Comparison of ENCODE assay signal across 31 cellular contexts in genomic region chr3:108041253-108041652, GRCh38.
"Had no signal": no experiment of that assay in that cellular context is flagged by ENCODE, and none has a peak within 500 bp of the region (broad histone marks: within the 10 kb centered on the region; RNA-seq: fewer than 3 reads in every experiment).

No MANE protein-coding gene starts in this region.

- H3K4me1 ChIP-seq: ascending aorta, colonic mucosa, esophagus squamous epithelium, gastrocnemius medialis, uterus had no signal

- H2AFZ ChIP-seq: hepatocyte had no signal

- H3K4me2 ChIP-seq: hepatocyte had no signal

- H3K27me3 ChIP-seq: ascending aorta, cardiac muscle cell, colonic mucosa, esophagus squamous epithelium, gastrocnemius medialis, hepatocyte, uterus had no signal

- H3K27ac Mint-ChIP-seq: activated naive CD4-positive, alpha-beta T cell treated with anti-CD3 and anti-CD28 coated beads, Interleukin-2, amount 10 ng/mL, durations not matched to agents 7 days and 5 days; activated T-helper 1 cell treated with anti-CD3 and anti-CD28 coated beads, Interleukin-12 subunit alpha, Interleukin-12 subunit beta, Interleukin-2, Interleukin-4 antibody, amounts not matched to agents 30 ng/mL and 10 ng/mL and 1 ng/mL, durations not matched to agents 14 hours and 24 hours and 36 hours; brain; mesothelial cell of epicardium; type B pancreatic cell had no signal

- H3K27ac ChIP-seq: ascending aorta, cardiac muscle cell, colonic mucosa, epithelial cell of prostate, esophagus squamous epithelium, gastrocnemius medialis, hepatocyte, thoracic aorta, uterus, VCaP had no signal

- DNase-seq: activated CD4-positive, alpha-beta T cell treated with anti-CD3 and anti-CD28 coated beads for 48 hours; activated CD4-positive, alpha-beta T cell treated with anti-CD3 and anti-CD28 coated beads, Interleukin-2, amount 50 U/mL, for 48 hours; activated CD8-positive, alpha-beta memory T cell treated with anti-CD3 and anti-CD28 coated beads for 24 hours; activated effector memory CD4-positive, alpha-beta T cell treated with anti-CD3 and anti-CD28 coated beads, Interleukin-2, amount 50 U/mL, for 16 hours; activated naive CD4-positive, alpha-beta T cell treated with anti-CD3 and anti-CD28 coated beads, Interleukin-2, amount 10 ng/mL, durations not matched to agents 7 days and 5 days; cerebellar nuclear complex; colonic mucosa; effector CD8-positive, alpha-beta T cell; esophagus squamous epithelium; gastrocnemius medialis; islet precursor cell; left ventricle myocardium superior; naive thymus-derived CD4-positive, alpha-beta T cell; posterior cingulate gyrus; right cardiac atrium; stimulated activated CD4-positive, alpha-beta T cell treated with anti-CD3 and anti-CD28 coated beads, Interleukin-15, amount 100 ng/mL, for 24 hours; stimulated activated CD4-positive, alpha-beta T cell treated with anti-CD3 and anti-CD28 coated beads, Interleukin-2, amount 100 ng/mL, for 24 hours; stimulated activated naive CD4-positive, alpha-beta T cell treated with Interleukin-2 at 50 U/mL for 16 hours; T-helper 1 cell; uterus had no signal

- H3K9me3 Mint-ChIP-seq: activated naive CD4-positive, alpha-beta T cell treated with anti-CD3 and anti-CD28 coated beads, Interleukin-2, amount 10 ng/mL, durations not matched to agents 7 days and 5 days; activated T-helper 1 cell treated with anti-CD3 and anti-CD28 coated beads, Interleukin-12 subunit alpha, Interleukin-12 subunit beta, Interleukin-2, Interleukin-4 antibody, amounts not matched to agents 30 ng/mL and 10 ng/mL and 1 ng/mL, durations not matched to agents 14 hours and 24 hours and 36 hours; brain; mesothelial cell of epicardium; naive thymus-derived CD4-positive, alpha-beta T cell; type B pancreatic cell had no signal

- H3K9me3 ChIP-seq: ascending aorta, colonic mucosa, esophagus squamous epithelium, gastrocnemius medialis, thoracic aorta, uterus had no signal

- H3K36me3 ChIP-seq: cardiac muscle cell, colonic mucosa, thoracic aorta, uterus had no signal

- H3K4me3 ChIP-seq: ascending aorta, cardiac muscle cell, colonic mucosa, esophagus squamous epithelium, gastrocnemius medialis, hepatocyte, thoracic aorta, uterus had no signal

- H3K4me3 Mint-ChIP-seq: activated naive CD4-positive, alpha-beta T cell treated with anti-CD3 and anti-CD28 coated beads, Interleukin-2, amount 10 ng/mL, durations not matched to agents 7 days and 5 days; activated T-helper 1 cell treated with anti-CD3 and anti-CD28 coated beads, Interleukin-12 subunit alpha, Interleukin-12 subunit beta, Interleukin-2, Interleukin-4 antibody, amounts not matched to agents 30 ng/mL and 10 ng/mL and 1 ng/mL, durations not matched to agents 14 hours and 24 hours and 36 hours; brain; mesothelial cell of epicardium; naive thymus-derived CD4-positive, alpha-beta T cell; type B pancreatic cell had no signal

- H3K27me3 Mint-ChIP-seq: activated naive CD4-positive, alpha-beta T cell treated with anti-CD3 and anti-CD28 coated beads, Interleukin-2, amount 10 ng/mL, durations not matched to agents 7 days and 5 days; brain; naive thymus-derived CD4-positive, alpha-beta T cell; type B pancreatic cell had no signal

- ATAC-seq: activated CD4-positive, CD25-positive, alpha-beta regulatory T cell treated with anti-CD3 and anti-CD28 coated beads, Interleukin-2, amount 50 U/mL, for 24 hours; gastrocnemius medialis; left ventricle myocardium superior; naive thymus-derived CD4-positive, alpha-beta T cell; right cardiac atrium had no signal
